In genomic region chr15:31360158-31360561, GRCh38 we compare ENCODE assay signal across 9 cellular contexts. TPM values are rescaled to one million over a fixed set of nuclear protein-coding genes. Genes with fewer than 3 reads are reported as not detected.
DNase-seq lines count a peak whose midpoint lies in the region; ATAC-seq, FAIRE-seq and TF ChIP-seq lines count a peak whose summit lies in the region.
"Had no signal": no experiment of that assay in that cellular context is flagged by ENCODE, and none has a peak within 500 bp of the region (broad histone marks: within the 10 kb centered on the region; RNA-seq: fewer than 3 reads in every experiment).

No MANE protein-coding gene starts in this region.

- no peaks in the 10 kb centered on the region for H3K27me3 ChIP-seq in CD8-positive, alpha-beta memory T cell (ENCODE audit: insufficient read depth, low read length, poor library complexity, severe bottlenecking)
- H3K27me3 ChIP-seq in pancreas, result no peaks in the 10 kb centered on the region

- POLR2A ChIA-PET in CD8-positive, alpha-beta memory T cell (lab: Charles Lee), result interaction anchor here (0.5 to 12.8 kb wide), 8 partner anchors 9 to 123 kb away, joined by 3 to 145 read pairs (median 9); partner anchors contain the start of gene KLF13

- H3K4me1 Mint-ChIP-seq in CD8-positive, alpha-beta memory T cell, result peaks cover 98 to 100% (median 99%) of the 10 kb centered on the region in 3 donors
- peaks cover 99% of the 10 kb centered on the region for H3K4me1 Mint-ChIP-seq in central memory CD8-positive, alpha-beta T cell

- CTCF ChIA-PET in CD8-positive, alpha-beta memory T cell (lab: Charles Lee), result interaction anchor here (1.1 to 15.0 kb wide), 10 partner anchors 8 to 129 kb away, joined by 3 to 224 read pairs (median 18); no protein-coding TSS in a partner anchor

- no peak for ATAC-seq in central memory CD8-positive, alpha-beta T cell (replicated peaks; ENCODE audit: extremely low read depth, poor library complexity, severe bottlenecking)
- peak in 3 of 4 donors; percentile 6 to 8 (median 7) for ATAC-seq in pancreas
- ATAC-seq in HG03565 (IDR thresholded peaks at IDR 0.05; ENCODE audit: unreplicated experiment), result no peak
- no peak for ATAC-seq in HG02588 (IDR thresholded peaks at IDR 0.05; ENCODE audit: unreplicated experiment)
- no peak for ATAC-seq in HG03439 (IDR thresholded peaks at IDR 0.05; ENCODE audit: unreplicated experiment)

- H3K27ac ChIP-seq in CD8-positive, alpha-beta memory T cell (ENCODE audit: low read depth, low read length), result peak overlapping the region; percentile 90
- peak overlapping the region; percentile 98 for H3K27ac ChIP-seq in KOPT-K1 (ENCODE audit: low read depth, low read length, poor library complexity, severe bottlenecking)
- H3K27ac ChIP-seq in pancreas, result peak overlapping the region; percentile 64 to 93 (median 84)

- FAIRE-seq in pancreas (lab: Jason Lieb, UNC), result no peak

- no peaks in the 10 kb centered on the region for H3K9me3 ChIP-seq in CD8-positive, alpha-beta memory T cell (ENCODE audit: low read length)
- no peaks in the 10 kb centered on the region for H3K9me3 ChIP-seq in KOPT-K1 (ENCODE audit: insufficient read depth, low read length, poor library complexity, severe bottlenecking)
- no peaks in the 10 kb centered on the region for H3K9me3 ChIP-seq in pancreas

- H3K4me3 ChIP-seq in CD8-positive, alpha-beta memory T cell (ENCODE audit: low read length), result peak overlapping the region; percentile 56
- no peak overlapping the region for H3K4me3 ChIP-seq in pancreas

- TF ChIP-seq CTCF in pancreas (IDR thresholded peaks at IDR 0.05), result no peak

- H3K9me3 Mint-ChIP-seq in CD8-positive, alpha-beta memory T cell, result no peaks in the 10 kb centered on the region
- H3K9me3 Mint-ChIP-seq in central memory CD8-positive, alpha-beta T cell, result no peaks in the 10 kb centered on the region

- intact Hi-C loops in pancreas (cut with DNase I), result no loop called here

- peaks cover 100% of the 10 kb centered on the region for H3K4me1 ChIP-seq in CD8-positive, alpha-beta memory T cell (ENCODE audit: insufficient read depth, low read length)
- peaks cover 7 to 82% (median 78%) of the 10 kb centered on the region in 3 donors for H3K4me1 ChIP-seq in pancreas

- H3K4me3 Mint-ChIP-seq in CD8-positive, alpha-beta memory T cell, result peak overlapping the region; percentile 69 to 86 (median 82)
- H3K4me3 Mint-ChIP-seq in central memory CD8-positive, alpha-beta T cell, result peak overlapping the region; percentile 81

- no peak for DNase-seq in CD8-positive, alpha-beta memory T cell
- DNase-seq in central memory CD8-positive, alpha-beta T cell (ENCODE audit: low spot score in 2 of 2), result no peak
- DNase-seq in pancreas, result peak in 2 of 6 donors; percentile 59 to 70
- DNase-seq in SHP77 (lab: John Stamatoyannopoulos, UW), result no peak
- DNase-seq: activated CD8-positive, alpha-beta memory T cell treated with anti-CD3 and anti-CD28 coated beads, Interleukin-2, amount 50 U/mL, for 4 hours had no signal

- 65 to 68% methylated on average over 8 of the region's 8 CpGs for WGBS in pancreas, 2 donors

- peak overlapping the region; percentile 83 to 99 (median 95) for H3K27ac Mint-ChIP-seq in CD8-positive, alpha-beta memory T cell
- H3K27ac Mint-ChIP-seq in central memory CD8-positive, alpha-beta T cell (ENCODE audit: low read depth), result peak overlapping the region; percentile 95

- H3K36me3 ChIP-seq in CD8-positive, alpha-beta memory T cell (ENCODE audit: insufficient read depth, low read length), result no peaks in the 10 kb centered on the region
- H3K36me3 ChIP-seq in KOPT-K1 (ENCODE audit: insufficient read depth, low read length) (peaks cover 10% of the 10 kb centered on the region), pancreas (no peaks in the 10 kb centered on the region)

- peaks cover 0 to 41% (median 8%) of the 10 kb centered on the region in 3 donors for H3K36me3 Mint-ChIP-seq in CD8-positive, alpha-beta memory T cell
- H3K36me3 Mint-ChIP-seq in central memory CD8-positive, alpha-beta T cell (ENCODE audit: insufficient read depth), result peaks cover 52% of the 10 kb centered on the region

- H3K27me3 Mint-ChIP-seq in CD8-positive, alpha-beta memory T cell, result peaks cover 0 to 1% of the 10 kb centered on the region in 2 donors
- H3K27me3 Mint-ChIP-seq in central memory CD8-positive, alpha-beta T cell, result no peaks in the 10 kb centered on the region

RNA-seq across cellular contexts. Expression of gene KLF13, which starts 33.5 kb away (rescaled TPM):
- 100 to 1,000 TPM; 145 to 147 TPM for total RNA-seq in CD8-positive, alpha-beta memory T cell
- polyA plus RNA-seq in CD8-positive, alpha-beta memory T cell, result 109 TPM
- total RNA-seq in pancreas, result 10 to 100 TPM; 28.6 to 57.1 (median 37.2) TPM
- 10 to 100 TPM; 12.3 to 18.7 TPM for polyA plus RNA-seq in pancreas

Comparison
In these comparisons a context has a peak if more than half of its experiments do, and no peak if none do; other contexts are left out.
1. ATAC-seq: peak in pancreas (3 of 4); none in central memory CD8-positive, alpha-beta T cell (single experiment), HG03565 (single experiment), HG02588 (single experiment) and HG03439 (single experiment).
2. Peak in every context shown above with its lines, with median percentiles within 50 percentile points of each other: H3K27ac ChIP-seq.